In genomic region chr2:95323347-95324155, GRCh38 we compare ENCODE assay signal across 8 cellular contexts. TPM values are rescaled to one million over a fixed set of nuclear protein-coding genes. Genes with fewer than 3 reads are reported as not detected.
DNase-seq lines count a peak whose midpoint lies in the region; ATAC-seq, FAIRE-seq and TF ChIP-seq lines count a peak whose summit lies in the region.

No MANE protein-coding gene starts in this region.

- TF ChIP-seq EP300 in A549 (IDR thresholded peaks at IDR 0.05), result no peak

- no peak overlapping the region for H3K4me2 ChIP-seq in A549

- intact Hi-C loops in left ventricle myocardium superior (cut with micrococcal nuclease), result no loop called here
- intact Hi-C loops in tibial artery (cut with DNase I; ENCODE audit: low total_unique reads), result no loop called here

- ATAC-seq in A549 (peak in 1 of 2 experiments; percentile 87; a peak in 3 of 6 replicates), left ventricle myocardium superior (peak; percentile 44), GM19324 (IDR thresholded peaks at IDR 0.05; ENCODE audit: low FRiP score, unreplicated experiment) (no peak)

- no peak overlapping the region for H3K27ac ChIP-seq in A549
- no peak overlapping the region for H3K27ac ChIP-seq in tibial artery

- POLR2A ChIA-PET in A549 (lab: Yijun Ruan, JAX), result no interaction called here

- H3K4me1 ChIP-seq in A549 (no peaks in the 10 kb centered on the region), tibial artery (no peaks in the 10 kb centered on the region)

- no peak for FAIRE-seq in A549 (lab: Jason Lieb, UNC)

- peaks cover 21% of the 10 kb centered on the region; the same call in 2 of the 3 replicates for H3K9me3 ChIP-seq in A549
- no peaks in the 10 kb centered on the region for H3K9me3 ChIP-seq in tibial artery

- H3K4me3 ChIP-seq in A549, result no peak overlapping the region
- no peak overlapping the region for H3K4me3 ChIP-seq in tibial artery

- TF ChIP-seq CTCF in A549 (IDR thresholded peaks at IDR 0.05), result peak; percentile 10; the same call in 1 of the 3 replicates
- peak; percentile 42 for TF ChIP-seq CTCF in GM12872 (IDR thresholded peaks at IDR 0.05; ENCODE audit: insufficient read depth, low read depth, low read length)
- TF ChIP-seq CTCF in GM20000 (IDR thresholded peaks at IDR 0.05; ENCODE audit: extremely low read depth, missing control alignments), result no peak
- peak in 1 of 2 experiments; percentile 24 for TF ChIP-seq CTCF in tibial artery (IDR thresholded peaks at IDR 0.05)

- TF ChIP-seq POLR2A in A549 (IDR thresholded peaks at IDR 0.05; ENCODE audit: low read length), result no peak

- CTCF ChIA-PET in A549 (lab: Yijun Ruan, JAX), result interaction anchor here (1.2 kb wide), 1 partner anchor 21 kb away, joined by 3 read pairs; no protein-coding TSS in a partner anchor

- no peaks in the 10 kb centered on the region for H3K36me3 ChIP-seq in tibial artery

- DNase-seq in A549 (ENCODE audit: low read depth in 1 of 2, low spot score in 1 of 2) (peak; percentile 32 to 52), RPMI8226 (peak; percentile 64), left ventricle myocardium superior (no peak), CD1c-positive myeloid dendritic cell (ENCODE audit: extremely low spot score) (no peak), GM20000 (ENCODE audit: low spot score) (no peak), tibial artery (no peak)

- 36% methylated on average over 22 of the region's 26 CpGs for WGBS in A549 (ENCODE audit: missing lambda C conversion rate)

- peak in 1 of 2 experiments; percentile 36; a peak in 1 of 5 replicates for TF ChIP-seq RAD21 in A549 (conservative IDR thresholded peaks at IDR 0.05 in 1 of 2, IDR thresholded peaks at IDR 0.05 in 1 of 2)

- H3K27me3 ChIP-seq in tibial artery, result no peaks in the 10 kb centered on the region

TF ChIP-seq in A549, 52 proteins besides CTCF, POLR2A, EP300 and RAD21:
- no peak for TF ChIP-seq CHD4 (IDR thresholded peaks at IDR 0.05; ENCODE audit: borderline replicate concordance)
- no peak for TF ChIP-seq HES2 (IDR thresholded peaks at IDR 0.05)
TF ChIP-seq in A549: peak in this region for 0.

RNA-seq across cellular contexts. Expression of gene KCNIP3, which starts 26.4 kb away (rescaled TPM):
- polyA plus RNA-seq in A549 (2011; rRNA removed) (0.13 and 0.25 TPM in 2 replicates), A549 (2017; fragmentation: RNase III; extraction: RNeasy Plus Mini Kit Qiagen cat#74134 plus additional on column Dnase treatment) (0.70 to 0.94 TPM (median 0.84 TPM) in 3 replicates)
- 0.44 and 0.83 TPM in 2 replicates for polyA plus RNA-seq in A549 (2012; cell fraction: cytosol; rRNA removed)
- 1.9 and 2.6 TPM in 2 replicates for polyA plus RNA-seq in A549 (2012; cell fraction: nucleus; rRNA removed)
- 0.08 TPM in 1 of 2 replicates, not detected in the other for polyA minus RNA-seq in A549 (2011; rRNA and poly(A)+ RNA removed)
- 5.3 TPM for total RNA-seq in left ventricle myocardium superior

RNA-seq across cellular contexts. Expression of gene PROM2, which starts 49.3 kb away (rescaled TPM):
- polyA plus RNA-seq in A549 (2011; rRNA removed) (0.08 and 0.13 TPM in 2 replicates), A549 (2017; fragmentation: RNase III; extraction: RNeasy Plus Mini Kit Qiagen cat#74134 plus additional on column Dnase treatment) (0.04 to 0.16 TPM (median 0.09 TPM) in 3 replicates)
- polyA plus RNA-seq in A549 (2012; cell fraction: cytosol; rRNA removed), result 0.05 and 0.09 TPM in 2 replicates
- polyA plus RNA-seq in A549 (2012; cell fraction: nucleus; rRNA removed), result 0.77 and 1.4 TPM in 2 replicates
- 0.12 TPM in 1 of 2 replicates, not detected in the other for polyA minus RNA-seq in A549 (2011; rRNA and poly(A)+ RNA removed)
- 0.35 TPM for total RNA-seq in left ventricle myocardium superior

Comparison
In these comparisons a context has a peak if more than half of its experiments do, and no peak if none do; other contexts are left out.
1. DNase-seq: peak in A549 (2 of 2) and RPMI8226 (single experiment); none in left ventricle myocardium superior (single experiment), CD1c-positive myeloid dendritic cell (single experiment), GM20000 (single experiment) and tibial artery (0 of 2).